ENCODE assay signal across 6 cellular contexts in the genomic region with DNA sequence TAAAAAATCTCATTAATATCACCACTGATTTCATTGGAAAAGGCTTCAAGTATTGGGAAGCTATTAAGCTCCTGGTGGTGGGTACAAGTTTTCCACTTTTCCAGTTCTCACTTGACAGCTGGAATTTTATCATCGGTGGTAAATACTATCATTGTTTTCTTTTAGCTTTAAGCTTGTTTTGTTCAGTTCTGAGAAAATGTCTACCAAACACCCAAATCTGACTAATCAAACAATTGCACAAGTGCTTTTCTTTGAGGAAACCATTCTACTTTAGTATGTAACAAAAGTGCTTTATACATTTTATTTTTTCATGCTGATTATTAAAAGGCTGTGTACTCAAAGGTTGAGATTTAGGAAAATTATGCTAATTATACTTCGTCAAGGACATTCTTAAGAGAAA.
"Had no signal": no experiment of that assay in that cellular context is flagged by ENCODE, and none has a peak within 500 bp of the region (broad histone marks: within the 10 kb centered on the region; RNA-seq: fewer than 3 reads in every experiment).

No MANE protein-coding gene starts in this region.

- DNase-seq: H7, HCEC 1CT, KBM-7 had no signal

- ATAC-seq: GM23338 had no signal

- H3K4me2 ChIP-seq: GM23338 had no signal

- H2AFZ ChIP-seq: GM23338 had no signal

- FAIRE-seq: H1, HTR-8/SVneo had no signal

- H3K4me3 ChIP-seq: GM23338 had no signal
